13 cellular contexts compared by ENCODE assay signal in genomic region chr16:53893731-53894435, GRCh38.
DNase-seq lines count a peak whose midpoint lies in the region; ATAC-seq and TF ChIP-seq lines count a peak whose summit lies in the region.
"Had no signal": no experiment of that assay in that cellular context is flagged by ENCODE, and none has a peak within 500 bp of the region (broad histone marks: within the 10 kb centered on the region; RNA-seq: fewer than 3 reads in every experiment).

No MANE protein-coding gene starts in this region.

- H3K4me3 ChIP-seq in RWPE2 (ENCODE audit: severe bottlenecking) (no peak overlapping the region), foreskin fibroblast (ENCODE audit: low read depth in 1 of 2, low read length in 2 of 2) (no peak overlapping the region)
- H3K4me3 ChIP-seq: BLaER1 had no signal

- TF ChIP-seq CTCF in RWPE2 (IDR thresholded peaks at IDR 0.05; ENCODE audit: poor library complexity, severe bottlenecking), result no peak
- TF ChIP-seq CTCF in foreskin fibroblast (IDR thresholded peaks at IDR 0.05; ENCODE audit: low read depth, low read length), result no peak
- no peak for TF ChIP-seq CTCF in type B pancreatic cell (conservative IDR thresholded peaks at IDR 0.05)
- no peak for TF ChIP-seq CTCF in GM13977 (IDR thresholded peaks at IDR 0.05; ENCODE audit: extremely low read depth, insufficient read depth, missing control alignments)

- no peak overlapping the region for H3K4me3 Mint-ChIP-seq in activated T-cell treated with anti-CD3 and anti-CD28 coated beads, Interleukin-2, amount 50 U/mL, for 72 hours
- H3K4me3 Mint-ChIP-seq in activated T-cell treated with anti-CD3 and anti-CD28 coated beads, Interleukin-2, amount 50 U/mL, for 24 hours, result no peak overlapping the region
- no peak overlapping the region for H3K4me3 Mint-ChIP-seq in type B pancreatic cell
- H3K4me3 Mint-ChIP-seq: activated naive CD8-positive, alpha-beta T cell; stimulated activated memory B cell treated with anti-CD40 and anti-IgM and Interleukin-4, amounts not matched to agents 10 μg/mL and 1 μg/mL and 100 μg/mL, for 72 hours had no signal

- H3K4me1 ChIP-seq in RWPE2 (ENCODE audit: insufficient read depth, poor library complexity, severe bottlenecking), result peaks cover 25% of the 10 kb centered on the region
- H3K4me1 ChIP-seq: BLaER1 had no signal

- peak overlapping the region; percentile 55 for H3K27ac ChIP-seq in RWPE2 (ENCODE audit: poor library complexity, severe bottlenecking)
- H3K27ac ChIP-seq: BLaER1 had no signal

- no peak for ATAC-seq in activated T-cell treated with anti-CD3 and anti-CD28 coated beads, Interleukin-2, amount 50 U/mL, for 72 hours (replicated peaks in 1 of 2)
- peak; percentile 97 for ATAC-seq in RWPE2 (ENCODE audit: low read depth)
- ATAC-seq in GM21367 (IDR thresholded peaks at IDR 0.05; ENCODE audit: unreplicated experiment), result no peak
- ATAC-seq in HG03025 (IDR thresholded peaks at IDR 0.05; ENCODE audit: low FRiP score, unreplicated experiment), result no peak
- ATAC-seq: stimulated activated memory B cell treated with anti-CD40 and anti-IgM and Interleukin-4, amounts not matched to agents 10 μg/mL and 1 μg/mL and 100 μg/mL, for 72 hours had no signal

- no peaks in the 10 kb centered on the region for H3K36me3 Mint-ChIP-seq in activated T-cell treated with anti-CD3 and anti-CD28 coated beads, Interleukin-2, amount 50 U/mL, for 72 hours (ENCODE audit: insufficient read depth in 2 of 2)
- peaks cover 13% of the 10 kb centered on the region for H3K36me3 Mint-ChIP-seq in activated T-cell treated with anti-CD3 and anti-CD28 coated beads, Interleukin-2, amount 50 U/mL, for 24 hours (ENCODE audit: low read depth)
- peaks cover 13% of the 10 kb centered on the region for H3K36me3 Mint-ChIP-seq in type B pancreatic cell

- peaks cover 3% of the 10 kb centered on the region; the same call in 1 of the 2 replicates for H3K36me3 ChIP-seq in RWPE2 (ENCODE audit: low read depth)

- peaks cover 30% of the 10 kb centered on the region for H3K4me1 Mint-ChIP-seq in activated T-cell treated with anti-CD3 and anti-CD28 coated beads, Interleukin-2, amount 50 U/mL, for 72 hours (ENCODE audit: low read depth)
- peaks cover 10% of the 10 kb centered on the region for H3K4me1 Mint-ChIP-seq in activated T-cell treated with anti-CD3 and anti-CD28 coated beads, Interleukin-2, amount 50 U/mL, for 24 hours (ENCODE audit: low read depth)
- H3K4me1 Mint-ChIP-seq in type B pancreatic cell (ENCODE audit: unreplicated experiment), result peaks cover 39% of the 10 kb centered on the region

- in situ Hi-C loops in GM13977 (cut with MboI; ENCODE audit: low pct_unique_long_range_greater_than_20kb, low sequenced_read_pairs, unreplicated experiment), result no loop called here

- no peaks in the 10 kb centered on the region for H3K9me3 ChIP-seq in RWPE2 (ENCODE audit: severe bottlenecking)
- H3K9me3 ChIP-seq: BLaER1 had no signal

- DNase-seq in activated T-cell treated with anti-CD3 and anti-CD28 coated beads, Interleukin-2, amount 50 U/mL, for 72 hours, result no peak
- DNase-seq in activated T-cell treated with anti-CD3 and anti-CD28 coated beads, Interleukin-2, amount 50 U/mL, for 24 hours, result no peak
- DNase-seq in RWPE2 (ENCODE audit: low spot score) (no peak), foreskin fibroblast (peak; percentile 76 to 87), type B pancreatic cell (ENCODE audit: extremely low spot score, unreplicated experiment) (no peak), GM13977 (ENCODE audit: low spot score) (no peak)
- DNase-seq: hippocampal formation, NCI-H2171 had no signal

- H3K9me3 Mint-ChIP-seq in activated T-cell treated with anti-CD3 and anti-CD28 coated beads, Interleukin-2, amount 50 U/mL, for 72 hours, result no peaks in the 10 kb centered on the region
- no peaks in the 10 kb centered on the region for H3K9me3 Mint-ChIP-seq in activated T-cell treated with anti-CD3 and anti-CD28 coated beads, Interleukin-2, amount 50 U/mL, for 24 hours
- H3K9me3 Mint-ChIP-seq in type B pancreatic cell, result no peaks in the 10 kb centered on the region
- H3K9me3 Mint-ChIP-seq: stimulated activated memory B cell treated with anti-CD40 and anti-IgM and Interleukin-4, amounts not matched to agents 10 μg/mL and 1 μg/mL and 100 μg/mL, for 72 hours had no signal

- H3K27ac Mint-ChIP-seq in activated T-cell treated with anti-CD3 and anti-CD28 coated beads, Interleukin-2, amount 50 U/mL, for 72 hours, result peak overlapping the region; percentile 46
- no peak overlapping the region for H3K27ac Mint-ChIP-seq in activated T-cell treated with anti-CD3 and anti-CD28 coated beads, Interleukin-2, amount 50 U/mL, for 24 hours
- peak overlapping the region; percentile 24 for H3K27ac Mint-ChIP-seq in type B pancreatic cell
- H3K27ac Mint-ChIP-seq: activated naive CD8-positive, alpha-beta T cell; stimulated activated memory B cell treated with anti-CD40 and anti-IgM and Interleukin-4, amounts not matched to agents 10 μg/mL and 1 μg/mL and 100 μg/mL, for 72 hours had no signal

- H3K27me3 Mint-ChIP-seq in activated T-cell treated with anti-CD3 and anti-CD28 coated beads, Interleukin-2, amount 50 U/mL, for 72 hours (ENCODE audit: low read depth), result no peaks in the 10 kb centered on the region
- H3K27me3 Mint-ChIP-seq in activated T-cell treated with anti-CD3 and anti-CD28 coated beads, Interleukin-2, amount 50 U/mL, for 24 hours, result no peaks in the 10 kb centered on the region
- H3K27me3 Mint-ChIP-seq in type B pancreatic cell, result peaks cover 10% of the 10 kb centered on the region
- H3K27me3 Mint-ChIP-seq: activated naive CD8-positive, alpha-beta T cell; stimulated activated memory B cell treated with anti-CD40 and anti-IgM and Interleukin-4, amounts not matched to agents 10 μg/mL and 1 μg/mL and 100 μg/mL, for 72 hours had no signal

- H3K27me3 ChIP-seq in RWPE2 (ENCODE audit: insufficient read depth, poor library complexity, severe bottlenecking), result no peaks in the 10 kb centered on the region
- H3K27me3 ChIP-seq: BLaER1 had no signal

Comparison
In these comparisons a context has a peak if more than half of its experiments do, and no peak if none do; other contexts are left out.
1. DNase-seq: peak in foreskin fibroblast (2 of 2); none in activated T-cell treated with anti-CD3 and anti-CD28 coated beads, Interleukin-2, amount 50 U/mL, for 72 hours (0 of 2), activated T-cell treated with anti-CD3 and anti-CD28 coated beads, Interleukin-2, amount 50 U/mL, for 24 hours (single experiment), RWPE2 (single experiment), type B pancreatic cell (single experiment) and GM13977 (single experiment).